In genomic region chr4:140233811-140234696, GRCh38 we compare ENCODE assay signal across 9 cellular contexts.
DNase-seq lines count a peak whose midpoint lies in the region; ATAC-seq and TF ChIP-seq lines count a peak whose summit lies in the region.
"Had no signal": no experiment of that assay in that cellular context is flagged by ENCODE, and none has a peak within 500 bp of the region (broad histone marks: within the 10 kb centered on the region; RNA-seq: fewer than 3 reads in every experiment).

No MANE protein-coding gene starts in this region.

- no peak for DNase-seq in activated T-cell treated with anti-CD3 and anti-CD28 coated beads, Interleukin-2, amount 50 U/mL, for 4 hours
- DNase-seq in activated T-cell treated with anti-CD3 and anti-CD28 coated beads, Interleukin-2, amount 50 U/mL, for 1 hour = no peak
- DNase-seq in activated B cell treated with CpG ODN at 0.5 μM for 24 hours (no peak), fibroblast of the conjunctiva (ENCODE audit: low read depth) (peak; percentile 47), stomach (no peak), islet precursor cell (no peak), HUDEP-2 (lab: John Stamatoyannopoulos, UW; ENCODE audit: unreplicated experiment in 76 of 76) (no peak)
- DNase-seq: WERI-Rb-1 had no signal

- intact Hi-C loops in activated B cell treated with CpG ODN at 0.5 μM for 24 hours (cut with micrococcal nuclease) = no loop called here
- intact Hi-C loops in stomach (cut with DNase I; ENCODE audit: low total_unique reads) = no loop called here

- H3K27ac ChIP-seq in stomach = peak overlapping the region in 3 of 5 donors; percentile 28 to 76 (median 69)
- H3K27ac ChIP-seq: WERI-Rb-1 had no signal

- no peaks in the 10 kb centered on the region for H3K36me3 ChIP-seq in stomach
- H3K36me3 ChIP-seq: WERI-Rb-1 had no signal

- 54 to 69% (median 56%) methylated on average over 6 of the region's 6 CpGs for WGBS in stomach, 5 donors

- peak overlapping the region; percentile 19 for H3K4me3 Mint-ChIP-seq in activated T-cell treated with anti-CD3 and anti-CD28 coated beads, Interleukin-2, amount 50 U/mL, for 4 hours
- peak overlapping the region; percentile 49 for H3K4me3 Mint-ChIP-seq in activated B cell treated with CpG ODN at 0.5 μM for 24 hours

- no peak overlapping the region for H3K4me3 ChIP-seq in stomach

- no peak for TF ChIP-seq CTCF in activated B cell treated with CpG ODN at 0.5 μM for 24 hours (IDR thresholded peaks at IDR 0.05)
- TF ChIP-seq CTCF in stomach (IDR thresholded peaks at IDR 0.05) = no peak

- peaks cover 11% of the 10 kb centered on the region for H3K27me3 Mint-ChIP-seq in activated T-cell treated with anti-CD3 and anti-CD28 coated beads, Interleukin-2, amount 50 U/mL, for 4 hours (ENCODE audit: low read depth)
- H3K27me3 Mint-ChIP-seq in activated B cell treated with CpG ODN at 0.5 μM for 24 hours = peaks cover 24% of the 10 kb centered on the region

- no peaks in the 10 kb centered on the region for H3K36me3 Mint-ChIP-seq in activated T-cell treated with anti-CD3 and anti-CD28 coated beads, Interleukin-2, amount 50 U/mL, for 4 hours (ENCODE audit: insufficient read depth)
- H3K36me3 Mint-ChIP-seq in activated B cell treated with CpG ODN at 0.5 μM for 24 hours (ENCODE audit: low read depth) = no peaks in the 10 kb centered on the region

- peaks cover 24 to 41% (median 26%) of the 10 kb centered on the region in 4 donors for H3K4me1 ChIP-seq in stomach

- peak overlapping the region; percentile 76 for H3K27ac Mint-ChIP-seq in activated B cell treated with CpG ODN at 0.5 μM for 24 hours

- no peaks in the 10 kb centered on the region for H3K9me3 Mint-ChIP-seq in activated T-cell treated with anti-CD3 and anti-CD28 coated beads, Interleukin-2, amount 50 U/mL, for 4 hours
- no peaks in the 10 kb centered on the region for H3K9me3 Mint-ChIP-seq in activated B cell treated with CpG ODN at 0.5 μM for 24 hours

- CTCF ChIA-PET in activated B cell treated with CpG ODN at 0.5 μM for 24 hours (lab: Charles Lee) = interaction anchor here (1.4 to 2.2 kb wide), 2 partner anchors 17 to 19 kb away, joined by 3 to 11 read pairs; no protein-coding TSS in a partner anchor

- POLR2A ChIA-PET in activated B cell treated with CpG ODN at 0.5 μM for 24 hours (lab: Charles Lee) = interaction anchor here (0.6 to 2.2 kb wide), 8 partner anchors 10 to 542 kb away, joined by 3 to 13 read pairs (median 4); partner anchors contain the start of gene MAML3

- peak; percentile 39 to 64 for ATAC-seq in activated T-cell treated with anti-CD3 and anti-CD28 coated beads, Interleukin-2, amount 50 U/mL, for 4 hours
- ATAC-seq in activated B cell treated with CpG ODN at 0.5 μM for 24 hours (ENCODE audit: low read depth) (peak; percentile 71), HG02870 (IDR thresholded peaks at IDR 0.05; ENCODE audit: unreplicated experiment) (no peak)

- H3K9me3 ChIP-seq in stomach = no peaks in the 10 kb centered on the region

- H3K4me1 Mint-ChIP-seq in activated T-cell treated with anti-CD3 and anti-CD28 coated beads, Interleukin-2, amount 50 U/mL, for 4 hours (ENCODE audit: low read depth) = peaks cover 14% of the 10 kb centered on the region
- H3K4me1 Mint-ChIP-seq in activated B cell treated with CpG ODN at 0.5 μM for 24 hours = peaks cover 37% of the 10 kb centered on the region

- no peak for TF ChIP-seq POLR2A in stomach (IDR thresholded peaks at IDR 0.05)

- no peaks in the 10 kb centered on the region for H3K27me3 ChIP-seq in stomach

- no peak for TF ChIP-seq EP300 in stomach (IDR thresholded peaks at IDR 0.05)
